ENCODE assay signal across 32 cellular contexts in the genomic region with DNA sequence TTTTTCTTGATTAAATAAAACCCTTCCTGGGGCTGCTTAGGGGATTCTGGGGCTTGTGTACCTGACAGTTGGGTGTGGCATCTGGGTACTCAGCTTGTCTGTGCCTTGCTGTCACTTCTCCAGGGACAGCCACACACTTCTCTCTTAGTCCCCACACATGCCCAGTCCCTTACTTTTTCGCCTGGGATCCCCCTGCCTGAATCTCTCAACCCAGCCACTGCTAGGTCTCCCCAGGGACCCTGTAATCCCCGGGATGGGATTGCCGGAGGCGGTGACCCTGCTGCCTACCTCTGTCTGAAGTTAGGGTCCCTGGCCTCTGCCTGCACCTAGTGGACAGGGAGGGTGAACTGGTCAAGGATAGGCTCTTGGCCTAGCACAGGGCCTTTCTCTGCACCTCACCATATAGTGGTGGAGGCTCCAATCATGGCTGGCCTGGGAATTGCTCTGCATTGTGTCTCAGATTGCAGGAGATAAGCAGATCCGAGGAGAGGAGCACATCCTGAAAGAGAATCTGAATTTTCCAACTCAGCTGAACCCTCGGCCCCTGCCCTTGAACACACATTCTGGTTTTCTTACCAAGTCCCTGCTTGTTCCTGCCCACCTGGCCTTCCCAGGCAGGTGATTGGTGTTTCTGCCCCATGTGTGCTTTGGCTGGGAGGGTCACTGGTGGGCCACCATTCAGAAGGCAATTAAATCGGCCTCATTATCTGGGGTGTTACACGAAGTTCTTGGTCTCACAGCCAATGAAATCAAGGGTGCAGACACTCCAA. TPM values are rescaled to one million over a fixed set of nuclear protein-coding genes. Genes with fewer than 3 reads are reported as not detected.
"Had no signal": no experiment of that assay in that cellular context is flagged by ENCODE, and none has a peak within 500 bp of the region (broad histone marks: within the 10 kb centered on the region; RNA-seq: fewer than 3 reads in every experiment).

No MANE protein-coding gene starts in this region.

- H3K36me3 ChIP-seq: brain microvascular endothelial cell, esophagus squamous epithelium, WERI-Rb-1 had no signal

- DNase-seq: activated B cell treated with CpG ODN at 0.5 μM for 24 hours; activated CD4-positive, alpha-beta T cell treated with anti-CD3 and anti-CD28 coated beads for 48 hours; activated CD4-positive, alpha-beta T cell treated with anti-CD3 and anti-CD28 coated beads, Interleukin-2, amount 50 U/mL, for 1 hour; activated CD4-positive, alpha-beta T cell treated with anti-CD3 and anti-CD28 coated beads, Interleukin-2, amount 50 U/mL, for 48 hours; activated CD8-positive, alpha-beta memory T cell treated with anti-CD3 and anti-CD28 coated beads for 24 hours; activated CD8-positive, alpha-beta T cell treated with anti-CD3 and anti-CD28 coated beads for 36 hours; activated effector memory CD4-positive, alpha-beta T cell treated with anti-CD3 and anti-CD28 coated beads, Interleukin-2, amount 50 U/mL, for 16 hours; activated naive CD4-positive, alpha-beta T cell treated with anti-CD3 and anti-CD28 coated beads for 36 hours; activated naive CD8-positive, alpha-beta T cell treated with anti-CD3 and anti-CD28 coated beads, Interleukin-2, amount 10 ng/mL, durations not matched to agents 7 days and 5 days; activated T-cell treated with anti-CD3 and anti-CD28 coated beads, Interleukin-2, amount 50 U/mL, for 1 hour; activated T-cell treated with anti-CD3 and anti-CD28 coated beads, Interleukin-2, amount 50 U/mL, for 48 hours; amniotic stem cell; anterior cingulate cortex; brain microvascular endothelial cell; dorsolateral prefrontal cortex; effector memory CD4-positive, alpha-beta T cell; endodermal cell; erythroblast; esophagus squamous epithelium; T-helper 1 cell; T-helper 17 cell; T1000; WERI-Rb-1 had no signal

- H3K4me1 Mint-ChIP-seq: activated B cell treated with CpG ODN at 0.5 μM for 24 hours; activated naive CD4-positive, alpha-beta T cell treated with anti-CD3 and anti-CD28 coated beads, Interleukin-2, amount 50 U/mL, for 24 hours; activated naive CD8-positive, alpha-beta T cell treated with anti-CD3 and anti-CD28 coated beads, Interleukin-2, amount 10 ng/mL, durations not matched to agents 7 days and 5 days; central memory CD8-positive, alpha-beta T cell; endodermal cell; T-helper 17 cell had no signal

- H3K27ac Mint-ChIP-seq: activated B cell treated with CpG ODN at 0.5 μM for 24 hours; activated CD8-positive, alpha-beta T cell treated with anti-CD3 and anti-CD28 coated beads for 36 hours; activated naive CD4-positive, alpha-beta T cell treated with anti-CD3 and anti-CD28 coated beads for 36 hours; activated naive CD4-positive, alpha-beta T cell treated with anti-CD3 and anti-CD28 coated beads, Interleukin-2, amount 50 U/mL, for 24 hours; activated naive CD8-positive, alpha-beta T cell treated with anti-CD3 and anti-CD28 coated beads, Interleukin-2, amount 10 ng/mL, durations not matched to agents 7 days and 5 days; activated T-helper 1 cell treated with anti-CD3 and anti-CD28 coated beads, Interleukin-12 subunit alpha, Interleukin-12 subunit beta, Interleukin-2, Interleukin-4 antibody, amounts not matched to agents 30 ng/mL and 10 ng/mL and 1 ng/mL, durations not matched to agents 14 hours and 24 hours and 36 hours; activated T-helper 2 cell treated with anti-CD3 and anti-CD28 coated beads, Interferon-gamma antibody, Interleukin-2, Interleukin-4, amounts not matched to agents 10 μg/mL and 5 μg/mL and 100 μg/mL, durations not matched to agents 14 hours and 24 hours and 36 hours; dendritic cell treated with granulocyte-macrophage colony-stimulating factor and Interleukin-4, amounts not matched to agents 40 ng/mL and 50 ng/mL, for 4 days; endodermal cell; T-helper 17 cell; T-helper 2 cell treated with Interferon-gamma antibody and Interleukin-4, amounts not matched to agents 5 μg/mL and 100 μg/mL, for 36 hours had no signal

- ATAC-seq: activated CD4-positive, CD25-positive, alpha-beta regulatory T cell treated with anti-CD3 and anti-CD28 coated beads, Interleukin-2, amount 50 U/mL, for 24 hours; activated CD8-positive, alpha-beta T cell treated with anti-CD3 and anti-CD28 coated beads for 36 hours; T-helper 17 cell had no signal

- H3K27me3 Mint-ChIP-seq: activated naive CD8-positive, alpha-beta T cell treated with anti-CD3 and anti-CD28 coated beads, Interleukin-2, amount 10 ng/mL, durations not matched to agents 7 days and 5 days; central memory CD8-positive, alpha-beta T cell had no signal

- H3K4me3 ChIP-seq: coronary artery, dorsolateral prefrontal cortex, esophagus squamous epithelium had no signal

- H3K9me3 ChIP-seq: esophagus squamous epithelium had no signal

- H3K4me3 Mint-ChIP-seq: activated B cell treated with CpG ODN at 0.5 μM for 24 hours; activated CD8-positive, alpha-beta T cell treated with anti-CD3 and anti-CD28 coated beads for 36 hours; activated naive CD4-positive, alpha-beta T cell treated with anti-CD3 and anti-CD28 coated beads for 36 hours; activated naive CD4-positive, alpha-beta T cell treated with anti-CD3 and anti-CD28 coated beads, Interleukin-2, amount 50 U/mL, for 24 hours; activated naive CD8-positive, alpha-beta T cell treated with anti-CD3 and anti-CD28 coated beads, Interleukin-2, amount 10 ng/mL, durations not matched to agents 7 days and 5 days; activated T-helper 1 cell treated with anti-CD3 and anti-CD28 coated beads, Interleukin-12 subunit alpha, Interleukin-12 subunit beta, Interleukin-2, Interleukin-4 antibody, amounts not matched to agents 30 ng/mL and 10 ng/mL and 1 ng/mL, durations not matched to agents 14 hours and 24 hours and 36 hours; central memory CD8-positive, alpha-beta T cell; dendritic cell treated with granulocyte-macrophage colony-stimulating factor and Interleukin-4, amounts not matched to agents 40 ng/mL and 50 ng/mL, for 4 days; endodermal cell; T-helper 17 cell; T-helper 2 cell treated with Interferon-gamma antibody and Interleukin-4, amounts not matched to agents 5 μg/mL and 100 μg/mL, for 36 hours had no signal

- H3K9me3 Mint-ChIP-seq: activated naive CD4-positive, alpha-beta T cell treated with anti-CD3 and anti-CD28 coated beads for 36 hours; central memory CD8-positive, alpha-beta T cell had no signal

- H3K27ac ChIP-seq: brain microvascular endothelial cell, coronary artery, dorsolateral prefrontal cortex, esophagus squamous epithelium, WERI-Rb-1 had no signal

- H3K36me3 Mint-ChIP-seq: activated naive CD4-positive, alpha-beta T cell treated with anti-CD3 and anti-CD28 coated beads, Interleukin-2, amount 50 U/mL, for 24 hours; activated naive CD8-positive, alpha-beta T cell treated with anti-CD3 and anti-CD28 coated beads, Interleukin-2, amount 10 ng/mL, durations not matched to agents 7 days and 5 days had no signal

- H3K27me3 ChIP-seq: brain microvascular endothelial cell had no signal

RNA-seq across cellular contexts. Expression of gene ZNF492, which starts 8.7 kb away (rescaled TPM):
- total RNA-seq: astrocyte, endodermal cell had no signal
